ENCODE assay signal across 28 cellular contexts in genomic region chr1:247362074-247362597, GRCh38. TPM values are rescaled to one million over a fixed set of nuclear protein-coding genes. Genes with fewer than 3 reads are reported as not detected.
"Had no signal": no experiment of that assay in that cellular context is flagged by ENCODE, and none has a peak within 500 bp of the region (broad histone marks: within the 10 kb centered on the region; RNA-seq: fewer than 3 reads in every experiment).

No MANE protein-coding gene starts in this region.

- H3K27ac ChIP-seq: brain microvascular endothelial cell, neural progenitor cell, WERI-Rb-1 had no signal

- H3K36me3 ChIP-seq: brain microvascular endothelial cell, heart right ventricle, lower lobe of right lung, neural progenitor cell, spleen, thoracic aorta, WERI-Rb-1 had no signal

- H3K27ac Mint-ChIP-seq: activated CD4-positive, alpha-beta memory T cell treated with anti-CD3 and anti-CD28 coated beads for 36 hours; activated CD4-positive, alpha-beta T cell treated with anti-CD3 and anti-CD28 coated beads, Interleukin-2, amount 10 ng/mL, durations not matched to agents 24 days and 14 days; activated naive CD4-positive, alpha-beta T cell treated with anti-CD3 and anti-CD28 coated beads, Interleukin-2, amount 10 ng/mL, durations not matched to agents 7 days and 5 days; activated naive CD8-positive, alpha-beta T cell treated with anti-CD3 and anti-CD28 coated beads, Interleukin-2, amount 10 ng/mL, durations not matched to agents 7 days and 5 days; activated T-helper 1 cell treated with anti-CD3 and anti-CD28 coated beads, Interleukin-12 subunit alpha, Interleukin-12 subunit beta, Interleukin-2, Interleukin-4 antibody, amounts not matched to agents 30 ng/mL and 10 ng/mL and 1 ng/mL, durations not matched to agents 14 hours and 24 hours and 36 hours; natural killer cell; neural progenitor cell; stimulated activated naive CD8-positive, alpha-beta T cell treated with anti-CD3 and anti-CD28 coated beads, Interleukin-15, Interleukin-2, amounts not matched to agents 100 ng/mL and 50 ng/mL, for 24 hours; T-helper 1 cell treated with Interleukin-12 subunit alpha and Interleukin-12 subunit beta and Interleukin-4 antibody, amounts not matched to agents 30 μg/mL and 1 μg/mL, for 36 hours; type B pancreatic cell had no signal

- H3K9me3 Mint-ChIP-seq: activated CD4-positive, alpha-beta memory T cell treated with anti-CD3 and anti-CD28 coated beads for 36 hours; effector memory CD8-positive, alpha-beta T cell; natural killer cell; type B pancreatic cell had no signal

- H3K4me3 ChIP-seq: lower lobe of right lung, neural progenitor cell, spleen, thoracic aorta had no signal

- H3K4me2 ChIP-seq: neural progenitor cell had no signal

- H3K4me1 ChIP-seq: neural progenitor cell had no signal

- H3K9me3 ChIP-seq: heart right ventricle, lower lobe of right lung, thoracic aorta had no signal

- DNase-seq: activated CD4-positive, alpha-beta memory T cell treated with anti-CD3 and anti-CD28 coated beads for 36 hours; activated CD4-positive, alpha-beta T cell treated with anti-CD3 and anti-CD28 coated beads, Interleukin-2, amount 10 ng/mL, durations not matched to agents 24 days and 14 days; activated CD4-positive, CD25-positive, alpha-beta regulatory T cell treated with anti-CD3 and anti-CD28 coated beads, Interleukin-2, amount 50 U/mL, for 72 hours; activated CD8-positive, alpha-beta memory T cell treated with anti-CD3 and anti-CD28 coated beads, Interleukin-2, amount 50 U/mL, for 4 hours; activated gamma-delta T cell; activated naive CD4-positive, alpha-beta T cell treated with anti-CD3 and anti-CD28 coated beads, Interleukin-2, amount 10 ng/mL, durations not matched to agents 7 days and 5 days; activated naive CD8-positive, alpha-beta T cell treated with anti-CD3 and anti-CD28 coated beads, Interleukin-2, amount 10 ng/mL, durations not matched to agents 7 days and 5 days; activated T-cell treated with anti-CD3 and anti-CD28 coated beads, Interleukin-2, amount 50 U/mL, for 1 hour; amniotic stem cell; brain microvascular endothelial cell; caudate nucleus; cortex of kidney; effector memory CD8-positive, alpha-beta T cell; foreskin fibroblast; heart right ventricle; lower lobe of right lung; mesendoderm; natural killer cell; spleen; stimulated activated CD4-positive, alpha-beta T cell treated with anti-CD3 and anti-CD28 coated beads, Interleukin-4, amount 100 ng/mL, for 1 hour; T-helper 9 cell; WERI-Rb-1 had no signal

- H3K4me1 Mint-ChIP-seq: activated naive CD4-positive, alpha-beta T cell treated with anti-CD3 and anti-CD28 coated beads, Interleukin-2, amount 10 ng/mL, durations not matched to agents 7 days and 5 days; natural killer cell had no signal

- H3K36me3 Mint-ChIP-seq: activated CD4-positive, alpha-beta memory T cell treated with anti-CD3 and anti-CD28 coated beads for 36 hours; activated naive CD4-positive, alpha-beta T cell treated with anti-CD3 and anti-CD28 coated beads, Interleukin-2, amount 10 ng/mL, durations not matched to agents 7 days and 5 days; activated naive CD8-positive, alpha-beta T cell treated with anti-CD3 and anti-CD28 coated beads, Interleukin-2, amount 10 ng/mL, durations not matched to agents 7 days and 5 days; natural killer cell; type B pancreatic cell had no signal

- ATAC-seq: effector memory CD8-positive, alpha-beta T cell; natural killer cell had no signal

- H3K27me3 ChIP-seq: brain microvascular endothelial cell, neural progenitor cell had no signal

- H3K9ac ChIP-seq: neural progenitor cell had no signal

- H2AFZ ChIP-seq: neural progenitor cell had no signal

- H3K4me3 Mint-ChIP-seq: activated CD4-positive, alpha-beta memory T cell treated with anti-CD3 and anti-CD28 coated beads for 36 hours; activated CD4-positive, alpha-beta T cell treated with anti-CD3 and anti-CD28 coated beads, Interleukin-2, amount 10 ng/mL, durations not matched to agents 24 days and 14 days; activated naive CD4-positive, alpha-beta T cell treated with anti-CD3 and anti-CD28 coated beads, Interleukin-2, amount 10 ng/mL, durations not matched to agents 7 days and 5 days; activated naive CD8-positive, alpha-beta T cell treated with anti-CD3 and anti-CD28 coated beads, Interleukin-2, amount 10 ng/mL, durations not matched to agents 7 days and 5 days; activated T-helper 1 cell treated with anti-CD3 and anti-CD28 coated beads, Interleukin-12 subunit alpha, Interleukin-12 subunit beta, Interleukin-2, Interleukin-4 antibody, amounts not matched to agents 30 ng/mL and 10 ng/mL and 1 ng/mL, durations not matched to agents 14 hours and 24 hours and 36 hours; effector memory CD8-positive, alpha-beta T cell; natural killer cell; neural progenitor cell; stimulated activated naive CD8-positive, alpha-beta T cell treated with anti-CD3 and anti-CD28 coated beads, Interleukin-15, Interleukin-2, amounts not matched to agents 100 ng/mL and 50 ng/mL, for 24 hours; T-helper 1 cell treated with Interleukin-12 subunit alpha and Interleukin-12 subunit beta and Interleukin-4 antibody, amounts not matched to agents 30 μg/mL and 1 μg/mL, for 36 hours; type B pancreatic cell had no signal

RNA-seq across cellular contexts. Expression of gene NLRP3, which starts 53.8 kb away (rescaled TPM):
- total RNA-seq: activated T-helper 1 cell treated with anti-CD3 and anti-CD28 coated beads, Interleukin-12 subunit alpha, Interleukin-12 subunit beta, Interleukin-2, Interleukin-4 antibody, amounts not matched to agents 30 ng/mL and 10 ng/mL and 1 ng/mL, durations not matched to agents 14 hours and 24 hours and 36 hours had no signal
